ENCODE assay signal across 19 cellular contexts in genomic region chr12:4242595-4242994, GRCh38. TPM values are rescaled to one million over a fixed set of nuclear protein-coding genes. Genes with fewer than 3 reads are reported as not detected.
A peak's percentile ranks its signal among the peaks of the same experiment; 100 is the strongest.
DNase-seq lines count a peak whose midpoint lies in the region; TF ChIP-seq lines count a peak whose summit lies in the region.
"Had no signal": no experiment of that assay in that cellular context is flagged by ENCODE, and none has a peak within 500 bp of the region (broad histone marks: within the 10 kb centered on the region; RNA-seq: fewer than 3 reads in every experiment).

No MANE protein-coding gene starts in this region.

- DNase-seq in ELF-1 (ENCODE audit: low read depth, low spot score) (peak; percentile 17), ecto neural progenitor cell (ENCODE audit: low spot score) (peak; percentile 44), GM19240 (ENCODE audit: insufficient read length, low spot score) (no peak), RWPE1 (ENCODE audit: low spot score) (no peak), vagina (ENCODE audit: extremely low spot score in 2 of 2) (no peak)
- DNase-seq: CD8-positive, alpha-beta T cell; DND-41; Karpas-422; NCI-H1417; NCI-H1694 treated with DMSO at 0.1 percent for 48 hours; NCI-H2081 treated with DMSO at 0.1 percent for 48 hours; NCI-H446 treated with DMSO at 0.1 percent for 48 hours; NCI-H526 treated with DMSO at 0.1 percent for 48 hours; PC-3; SHP77 had no signal

- H3K4me1 ChIP-seq in HEK293 (ENCODE audit: control insufficient read depth, insufficient read depth, low read length) (no peaks in the 10 kb centered on the region), neutrophil (ENCODE audit: control insufficient read depth in 1 of 2, insufficient read depth in 1 of 2, low read depth in 1 of 2, low read length in 1 of 2) (peaks cover 60 to 63% of the 10 kb centered on the region in 2 experiments), vagina (no peaks in the 10 kb centered on the region)
- H3K4me1 ChIP-seq: HAP-1 had no signal

- TF ChIP-seq CTCF in HEK293 (tag by site-specific recombination; IDR thresholded peaks at IDR 0.05) (no peak), neutrophil (IDR thresholded peaks at IDR 0.05) (no peak), RWPE1 (conservative IDR thresholded peaks at IDR 0.05; ENCODE audit: low read depth) (no peak), vagina (IDR thresholded peaks at IDR 0.05) (no peak)

- intact Hi-C loops in vagina (cut with DNase I): no loop called here

- POLR2A ChIA-PET in HEK293 (lab: Yijun Ruan, JAX) (interaction anchor here (0.8 kb wide), 1 partner anchor 31 kb away, joined by 3 read pairs; the partner anchor contains the start of gene CCND2), RWPE1 (lab: Yijun Ruan, JAX; ENCODE audit: low non-redundant PET) (no interaction called here)

- H3K36me3 ChIP-seq in HEK293 (ENCODE audit: control insufficient read depth in 2 of 2, insufficient read depth in 1 of 2, low read length in 2 of 2): no peaks in the 10 kb centered on the region
- H3K36me3 ChIP-seq in neutrophil: no peaks in the 10 kb centered on the region
- no peaks in the 10 kb centered on the region for H3K36me3 ChIP-seq in vagina
- H3K36me3 ChIP-seq: HAP-1 had no signal

- TF ChIP-seq POLR2A in vagina (IDR thresholded peaks at IDR 0.05): no peak

- no peak overlapping the region for H3K4me3 ChIP-seq in HEK293 (ENCODE audit: low read depth, low read length)
- peak overlapping the region in 1 of 2 experiments; percentile 5 for H3K4me3 ChIP-seq in neutrophil (ENCODE audit: low read depth in 1 of 2, low read length in 1 of 2)
- no peak overlapping the region for H3K4me3 ChIP-seq in vagina
- H3K4me3 ChIP-seq: HAP-1 had no signal

- CTCF ChIA-PET in HEK293 (lab: Yijun Ruan, JAX): no interaction called here
- CTCF ChIA-PET in RWPE1 (lab: Yijun Ruan, JAX): no interaction called here

- H3K9me3 ChIP-seq in HEK293 (ENCODE audit: control insufficient read depth, insufficient read depth, low read depth, low read length) (no peaks in the 10 kb centered on the region), neutrophil (no peaks in the 10 kb centered on the region), vagina (peaks cover 4% of the 10 kb centered on the region)
- H3K9me3 ChIP-seq: HAP-1 had no signal

- H3K27ac ChIP-seq in HEK293 (ENCODE audit: extremely low read depth, low read depth, low read length) (no peak overlapping the region), neutrophil (peak overlapping the region; percentile 50), RWPE1 (no peak overlapping the region), vagina (no peak overlapping the region)

- H3K27me3 ChIP-seq in neutrophil (no peaks in the 10 kb centered on the region), vagina (no peaks in the 10 kb centered on the region)

TF ChIP-seq in HEK293, 187 proteins besides CTCF, POLR2A, EP300 and RAD21:
- no peak for TF ChIP-seq EGR2 (tag by site-specific recombination; IDR thresholded peaks at IDR 0.05; ENCODE audit: low read depth)
- TF ChIP-seq ZNF280C (tag by site-specific recombination; IDR thresholded peaks at IDR 0.05): no peak
- TF ChIP-seq GLIS1 (tag by site-specific recombination; IDR thresholded peaks at IDR 0.05): 0 out of 2 replicates have a peak, but pooled peaks have one; percentile 18

RNA-seq across cellular contexts. Expression of gene CCND2, which starts 31.0 kb away (rescaled TPM):
- total RNA-seq in vagina: 57.5 TPM
- total RNA-seq: PC-3, RPMI7951 had no signal

Comparison
In these comparisons a context has a peak if more than half of its experiments do, and no peak if none do; other contexts are left out.
1. DNase-seq: peak in ELF-1 (single experiment) and ecto neural progenitor cell (single experiment); none in GM19240 (single experiment), RWPE1 (single experiment) and vagina (0 of 2).